Comparison of ENCODE assay signal across 8 cellular contexts in the genomic region with DNA sequence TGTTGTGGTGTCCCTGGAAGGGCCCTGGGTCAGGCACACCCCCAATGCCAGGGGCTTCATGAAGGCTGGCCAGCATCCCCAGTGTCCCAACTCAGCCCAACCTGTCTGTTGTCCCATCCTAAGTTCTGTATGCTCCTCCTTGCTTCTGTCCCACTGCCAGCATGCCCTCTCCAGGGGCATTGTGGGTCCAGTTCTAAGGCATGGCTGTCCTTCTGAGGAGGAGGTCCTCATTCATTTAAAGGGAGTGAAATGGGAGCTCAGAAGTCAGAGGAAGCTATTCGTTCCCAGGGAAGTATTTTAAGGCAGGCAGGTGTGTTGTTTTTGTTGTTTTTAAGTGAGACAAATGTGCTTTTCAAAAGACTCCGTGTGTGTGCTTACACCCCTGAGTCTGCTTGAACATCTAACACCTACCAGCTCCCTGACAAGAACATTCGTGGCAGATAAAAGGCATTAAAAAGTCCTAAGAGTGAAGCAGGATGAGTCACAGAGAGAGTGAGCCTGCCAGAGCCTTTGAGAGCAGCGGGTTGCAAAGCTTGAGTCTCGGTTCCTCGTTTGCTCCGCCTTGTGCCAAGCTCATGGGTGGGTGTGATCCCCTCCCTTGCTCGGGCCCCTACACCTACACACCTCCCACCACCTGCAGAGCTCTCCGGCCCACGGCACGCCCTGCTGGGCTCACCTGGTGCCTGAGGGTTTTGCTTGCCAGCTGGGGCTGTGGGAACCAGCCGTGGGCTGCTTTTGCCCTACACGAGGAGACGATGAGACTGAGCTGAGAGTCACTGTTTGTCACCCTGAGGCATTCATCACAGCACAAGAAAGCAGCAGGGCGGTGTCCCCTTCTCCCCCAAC.
A peak's percentile ranks its signal among the peaks of the same experiment; 100 is the strongest.
DNase-seq lines count a peak whose midpoint lies in the region; ATAC-seq and TF ChIP-seq lines count a peak whose summit lies in the region.

No MANE protein-coding gene starts in this region.

- no peak overlapping the region for H3K4me3 ChIP-seq in hepatocyte

- no peaks in the 10 kb centered on the region for H3K36me3 ChIP-seq in hepatocyte (replicated peaks; ENCODE audit: insufficient read depth, low read depth)

- peaks cover 13% of the 10 kb centered on the region for H3K27me3 ChIP-seq in hepatocyte

- WGBS in hepatocyte (ENCODE audit: low lambda C conversion rate, missing lambda C conversion rate) = 19% methylated on average over 14 of the region's 15 CpGs

- peaks cover 20% of the 10 kb centered on the region for H3K4me1 ChIP-seq in hepatocyte (ENCODE audit: insufficient read depth)

- no peaks in the 10 kb centered on the region for H3K9me3 ChIP-seq in hepatocyte (ENCODE audit: low read depth)

- no peaks in the 10 kb centered on the region for H3K79me2 ChIP-seq in hepatocyte

- no peaks in the 10 kb centered on the region for H3K9me3 Mint-ChIP-seq in stimulated activated naive CD8-positive, alpha-beta T cell treated with anti-CD3 and anti-CD28 coated beads, Interleukin-15, amount 100 ng/mL, for 72 hours

- DNase-seq in GM03348 (ENCODE audit: low spot score) = peak; percentile 78
- peak; percentile 70 for DNase-seq in GM20000 (ENCODE audit: low spot score)
- DNase-seq in activated CD4-positive, alpha-beta T cell treated with anti-CD3 and anti-CD28 coated beads, Interleukin-2, amount 50 U/mL, for 48 hours = peak; percentile 17 to 23
- DNase-seq in hepatocyte (ENCODE audit: low spot score) = peak; percentile 58
- DNase-seq in stimulated activated naive CD8-positive, alpha-beta T cell treated with anti-CD3 and anti-CD28 coated beads, Interleukin-15, amount 100 ng/mL, for 72 hours = peak; percentile 31 to 33
- no peak for DNase-seq in hippocampal formation (lab: John Stamatoyannopoulos, UW)
- no peak for DNase-seq in dermis blood vessel endothelial cell

- no peak overlapping the region for H3K27ac Mint-ChIP-seq in stimulated activated naive CD8-positive, alpha-beta T cell treated with anti-CD3 and anti-CD28 coated beads, Interleukin-15, amount 100 ng/mL, for 72 hours

- H3K4me2 ChIP-seq in hepatocyte = peak overlapping the region; percentile 51

- peaks cover 35% of the 10 kb centered on the region for H3K4me1 Mint-ChIP-seq in stimulated activated naive CD8-positive, alpha-beta T cell treated with anti-CD3 and anti-CD28 coated beads, Interleukin-15, amount 100 ng/mL, for 72 hours

- H2AFZ ChIP-seq in hepatocyte = no peak overlapping the region

- TF ChIP-seq CTCF in GM20000 (IDR thresholded peaks at IDR 0.05; ENCODE audit: extremely low read depth, missing control alignments) (no peak), hepatocyte (IDR thresholded peaks at IDR 0.05; ENCODE audit: poor library complexity) (no peak)

- peak overlapping the region; percentile 11 for H3K27ac ChIP-seq in hepatocyte

- ATAC-seq in HG03457 (IDR thresholded peaks at IDR 0.05; ENCODE audit: unreplicated experiment) = peak; percentile 62
- ATAC-seq in stimulated activated naive CD8-positive, alpha-beta T cell treated with anti-CD3 and anti-CD28 coated beads, Interleukin-15, amount 100 ng/mL, for 72 hours = peak; percentile 84

- peaks cover 18% of the 10 kb centered on the region for H3K27me3 Mint-ChIP-seq in stimulated activated naive CD8-positive, alpha-beta T cell treated with anti-CD3 and anti-CD28 coated beads, Interleukin-15, amount 100 ng/mL, for 72 hours

- no peaks in the 10 kb centered on the region for H4K20me1 ChIP-seq in hepatocyte (ENCODE audit: insufficient read depth, poor library complexity, severe bottlenecking)

- H3K4me3 Mint-ChIP-seq in stimulated activated naive CD8-positive, alpha-beta T cell treated with anti-CD3 and anti-CD28 coated beads, Interleukin-15, amount 100 ng/mL, for 72 hours = peak overlapping the region; percentile 65 to 76

- H3K9me2 ChIP-seq in hepatocyte (replicated peaks; ENCODE audit: insufficient read depth) = no peaks in the 10 kb centered on the region

Comparison
In these comparisons a context has a peak if more than half of its experiments do, and no peak if none do; other contexts are left out.
1. DNase-seq: peak in GM03348 (single experiment), GM20000 (single experiment), activated CD4-positive, alpha-beta T cell treated with anti-CD3 and anti-CD28 coated beads, Interleukin-2, amount 50 U/mL, for 48 hours (2 of 2), hepatocyte (single experiment) and stimulated activated naive CD8-positive, alpha-beta T cell treated with anti-CD3 and anti-CD28 coated beads, Interleukin-15, amount 100 ng/mL, for 72 hours (2 of 2); none in hippocampal formation (0 of 2) and dermis blood vessel endothelial cell (single experiment).